In the genomic region with DNA sequence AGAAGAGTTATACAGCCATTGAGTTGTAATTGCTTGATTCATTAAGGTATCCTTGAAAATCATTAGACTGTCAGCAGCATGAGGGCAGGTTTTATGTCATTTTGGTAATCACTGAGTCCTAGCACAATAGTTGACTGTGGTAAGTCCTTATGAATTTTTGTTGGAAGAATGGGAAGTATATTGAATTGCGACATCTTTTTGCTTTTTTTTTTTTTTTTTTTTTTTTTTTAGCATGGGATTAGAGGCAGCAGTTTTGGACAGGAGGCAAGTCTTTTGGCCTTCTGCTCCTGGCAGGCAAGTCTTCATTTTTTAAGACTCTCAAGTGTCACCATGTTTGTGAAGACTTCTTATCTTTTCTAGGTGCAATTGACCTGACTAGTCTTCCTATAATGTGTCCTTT, we compare ENCODE assay signal across 19 cellular contexts. TPM values are rescaled to one million over a fixed set of nuclear protein-coding genes. Genes with fewer than 3 reads are reported as not detected.
"Had no signal": no experiment of that assay in that cellular context is flagged by ENCODE, and none has a peak within 500 bp of the region (broad histone marks: within the 10 kb centered on the region; RNA-seq: fewer than 3 reads in every experiment).

No MANE protein-coding gene starts in this region.

- H3K4me3 ChIP-seq: heart right ventricle, lung, smooth muscle cell, suprapubic skin, vagina had no signal

- H3K27me3 ChIP-seq: heart right ventricle, suprapubic skin, vagina had no signal

- H3K4me1 ChIP-seq: suprapubic skin, vagina had no signal

- ATAC-seq: activated CD8-positive, alpha-beta memory T cell treated with anti-CD3 and anti-CD28 coated beads, Interleukin-2, amount 10 ng/mL, durations not matched to agents 7 days and 5 days; stimulated activated naive CD8-positive, alpha-beta T cell treated with anti-CD3 and anti-CD28 coated beads, Interleukin-15, amount 100 ng/mL, for 72 hours; WTC11 had no signal

- H3K36me3 ChIP-seq: heart right ventricle, suprapubic skin, vagina had no signal

- H3K9me3 ChIP-seq: heart right ventricle, suprapubic skin, vagina had no signal

- H3K27ac ChIP-seq: suprapubic skin, vagina had no signal

- DNase-seq: activated CD4-positive, alpha-beta memory T cell treated with anti-CD3 and anti-CD28 coated beads, Interleukin-2, amount 10 ng/mL, durations not matched to agents 7 days and 5 days; activated CD4-positive, alpha-beta T cell treated with anti-CD3 and anti-CD28 coated beads for 4 hours; activated CD8-positive, alpha-beta memory T cell treated with anti-CD3 and anti-CD28 coated beads, Interleukin-2, amount 10 ng/mL, durations not matched to agents 7 days and 5 days; activated naive CD8-positive, alpha-beta T cell treated with anti-CD3 and anti-CD28 coated beads for 36 hours; amygdala; central memory CD4-positive, alpha-beta T cell; endodermal cell; heart right ventricle; immature natural killer cell; stimulated activated CD4-positive, alpha-beta T cell treated with anti-CD3 and anti-CD28 coated beads, Interleukin-4, amount 100 ng/mL, for 1 hour; stimulated activated naive CD8-positive, alpha-beta T cell treated with anti-CD3 and anti-CD28 coated beads, Interleukin-15, amount 100 ng/mL, for 72 hours; SW 1271; T-helper 2 cell; trophoblast cell had no signal

RNA-seq across cellular contexts. Expression of a gene that starts 29.7 kb away (rescaled TPM):
- total RNA-seq: activated CD4-positive, alpha-beta memory T cell treated with anti-CD3 and anti-CD28 coated beads, Interleukin-2, amount 10 ng/mL, durations not matched to agents 7 days and 5 days; activated CD8-positive, alpha-beta memory T cell treated with anti-CD3 and anti-CD28 coated beads, Interleukin-2, amount 10 ng/mL, durations not matched to agents 7 days and 5 days; activated naive CD8-positive, alpha-beta T cell treated with anti-CD3 and anti-CD28 coated beads for 36 hours had no signal
